ENCODE assay signal across 22 cellular contexts in the genomic region with DNA sequence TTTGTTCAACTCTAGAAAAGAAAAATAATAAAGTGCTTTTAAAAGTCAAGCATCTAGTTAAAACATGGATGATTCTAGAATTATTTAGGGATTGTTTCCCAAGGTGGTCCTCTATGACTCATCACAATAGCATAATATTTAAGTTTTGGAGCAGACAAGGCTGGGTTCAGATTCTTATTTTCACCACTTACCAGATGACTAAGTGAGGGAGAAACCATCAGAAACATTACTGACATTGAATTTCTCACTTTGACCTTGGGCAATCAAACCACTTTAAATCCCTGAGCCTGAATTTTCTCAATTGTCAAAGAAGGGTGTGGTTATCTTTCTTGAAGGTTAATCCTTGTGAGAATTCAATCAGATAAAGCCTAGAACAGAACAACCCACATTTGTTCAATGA.
"Had no signal": no experiment of that assay in that cellular context is flagged by ENCODE, and none has a peak within 500 bp of the region (broad histone marks: within the 10 kb centered on the region; RNA-seq: fewer than 3 reads in every experiment).

No MANE protein-coding gene starts in this region.

- H3K4me2 ChIP-seq: smooth muscle cell had no signal

- H3K27ac Mint-ChIP-seq: immature natural killer cell; naive thymus-derived CD4-positive, alpha-beta T cell; type B pancreatic cell had no signal

- H3K27ac ChIP-seq: coronary artery, gastroesophageal sphincter, suprapubic skin had no signal

- H3K4me1 Mint-ChIP-seq: immature natural killer cell; naive thymus-derived CD4-positive, alpha-beta T cell had no signal

- H3K4me1 ChIP-seq: right atrium auricular region, suprapubic skin had no signal

- H3K9me3 ChIP-seq: gastroesophageal sphincter, ovary, right atrium auricular region, suprapubic skin, thyroid gland had no signal

- H3K27me3 ChIP-seq: gastroesophageal sphincter, ovary, right atrium auricular region, suprapubic skin, thyroid gland had no signal

- H3K4me3 Mint-ChIP-seq: immature natural killer cell; naive thymus-derived CD4-positive, alpha-beta T cell; neural crest cell; type B pancreatic cell had no signal

- H3K4me3 ChIP-seq: coronary artery, gastroesophageal sphincter, lung, ovary, right atrium auricular region, smooth muscle cell, suprapubic skin, thyroid gland had no signal

- DNase-seq: effector CD8-positive, alpha-beta T cell; foreskin fibroblast; glutamatergic neuron; immature natural killer cell; kidney; left cardiac atrium; left ventricle myocardium superior; mesendoderm; naive thymus-derived CD4-positive, alpha-beta T cell; ovary; stimulated activated CD4-positive, alpha-beta T cell treated with anti-CD3 and anti-CD28 coated beads, Interleukin-2, amount 100 ng/mL, for 48 hours; stimulated activated naive CD8-positive, alpha-beta T cell treated with anti-CD3 and anti-CD28 coated beads, Interleukin-15, Interleukin-2, amounts not matched to agents 100 U/mL and 50 U/mL, for 24 hours; thyroid gland had no signal

- ATAC-seq: esophagus mucosa; gastroesophageal sphincter; naive thymus-derived CD4-positive, alpha-beta T cell; stimulated activated naive CD8-positive, alpha-beta T cell treated with anti-CD3 and anti-CD28 coated beads, Interleukin-15, Interleukin-2, amounts not matched to agents 100 U/mL and 50 U/mL, for 24 hours had no signal

- H3K36me3 ChIP-seq: gastroesophageal sphincter, ovary, right atrium auricular region, suprapubic skin, thyroid gland had no signal

- H3K36me3 Mint-ChIP-seq: immature natural killer cell; naive thymus-derived CD4-positive, alpha-beta T cell; type B pancreatic cell had no signal
